ENCODE assay signal across 9 cellular contexts in the genomic region with DNA sequence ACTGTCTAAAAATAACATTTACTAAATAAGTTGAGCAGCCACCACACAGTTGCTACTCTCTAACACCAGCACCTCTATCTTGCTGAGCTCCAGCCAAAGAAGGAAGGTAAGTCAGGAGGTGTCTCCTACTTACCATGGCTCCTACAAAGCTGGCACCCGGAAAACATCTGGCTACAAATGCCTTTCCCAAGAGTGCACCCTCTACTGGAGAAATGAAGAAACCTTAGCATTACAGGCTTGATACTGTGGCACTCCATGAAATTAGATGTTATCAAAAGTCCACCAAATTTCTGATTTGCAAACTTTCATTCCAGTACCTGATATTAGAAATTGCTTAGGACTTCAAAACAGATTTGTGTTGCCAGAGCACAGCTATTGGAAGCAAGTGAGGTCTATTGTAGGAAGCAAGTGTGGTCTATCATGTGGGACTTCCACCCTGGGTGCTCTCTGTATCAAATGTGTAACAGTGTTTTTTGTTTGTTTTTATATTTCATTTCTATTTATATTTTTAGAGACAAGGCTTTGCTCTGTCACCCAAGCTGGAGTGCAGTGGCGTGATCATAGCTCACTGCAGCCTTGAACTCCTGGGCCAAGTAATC. TPM values are rescaled to one million over a fixed set of nuclear protein-coding genes. Genes with fewer than 3 reads are reported as not detected.
A peak's percentile ranks its signal among the peaks of the same experiment; 100 is the strongest.
DNase-seq lines count a peak whose midpoint lies in the region; ATAC-seq and TF ChIP-seq lines count a peak whose summit lies in the region.
"Had no signal": no experiment of that assay in that cellular context is flagged by ENCODE, and none has a peak within 500 bp of the region (broad histone marks: within the 10 kb centered on the region; RNA-seq: fewer than 3 reads in every experiment).

No MANE protein-coding gene starts in this region.

- in situ Hi-C loops in KBM-7 (cut with MboI; ENCODE audit: low pct_unique_long_range_greater_than_20kb, low sequenced_read_pairs), result loop anchor here (25.0 kb wide), 1 partner anchor 567 kb away; no protein-coding TSS in a partner anchor

- ATAC-seq in HG02623 (IDR thresholded peaks at IDR 0.05; ENCODE audit: unreplicated experiment), result no peak

- H3K27me3 Mint-ChIP-seq in osteocyte (ENCODE audit: unreplicated experiment), result no peaks in the 10 kb centered on the region

- TF ChIP-seq CTCF in GM06990 (IDR thresholded peaks at IDR 0.05; ENCODE audit: insufficient read depth, low read length, poor library complexity, severe bottlenecking) (peak; percentile 70), osteocyte (IDR thresholded peaks at IDR 0.05) (peak; percentile 49)

- H3K36me3 Mint-ChIP-seq in osteocyte (ENCODE audit: unreplicated experiment), result peaks cover 2% of the 10 kb centered on the region

- peaks cover 22% of the 10 kb centered on the region for H3K4me1 Mint-ChIP-seq in osteocyte (ENCODE audit: unreplicated experiment)

- no peak overlapping the region for H3K4me3 Mint-ChIP-seq in osteocyte (ENCODE audit: unreplicated experiment)

- no peak overlapping the region for H3K27ac Mint-ChIP-seq in osteocyte (ENCODE audit: unreplicated experiment)

- no peaks in the 10 kb centered on the region for H3K9me3 Mint-ChIP-seq in osteocyte (ENCODE audit: unreplicated experiment)

- H3K36me3 ChIP-seq in GM06990 (ENCODE audit: control insufficient read depth, insufficient read depth, low read length), result no peaks in the 10 kb centered on the region

- H3K27me3 ChIP-seq in GM06990 (replicated peaks; ENCODE audit: control insufficient read depth, insufficient read depth, low read length), result no peaks in the 10 kb centered on the region

- H3K4me3 ChIP-seq in GM06990 (replicated peaks; ENCODE audit: low read depth, low read length), result no peak overlapping the region

- DNase-seq in GM06990 (ENCODE audit: extremely low read depth, insufficient read length) (no peak), KBM-7 (peak; percentile 39), cerebellar cortex (ENCODE audit: low spot score) (peak; percentile 3), osteocyte (ENCODE audit: extremely low spot score, unreplicated experiment) (no peak), KG1 (lab: John Stamatoyannopoulos, UW) (no peak), T-helper 2 cell (no peak)
- DNase-seq: caudate nucleus, NCI-H1436 treated with DMSO at 0.1 percent for 48 hours had no signal

RNA-seq across cellular contexts. Expression of a gene that starts 25.7 kb away (rescaled TPM):
- total RNA-seq in osteocyte, result 15.0 and 16.6 TPM in 2 replicates

RNA-seq across cellular contexts. Expression of a gene that starts 39.1 kb away (rescaled TPM):
- 8.0 and 8.6 TPM in 2 replicates for total RNA-seq in osteocyte

Comparison
In these comparisons a context has a peak if more than half of its experiments do, and no peak if none do; other contexts are left out.
1. DNase-seq: peak in KBM-7 (single experiment) and cerebellar cortex (single experiment); none in GM06990 (single experiment), osteocyte (single experiment), KG1 (single experiment) and T-helper 2 cell (0 of 5).